Comparison of ENCODE assay signal across 26 cellular contexts in the genomic region with DNA sequence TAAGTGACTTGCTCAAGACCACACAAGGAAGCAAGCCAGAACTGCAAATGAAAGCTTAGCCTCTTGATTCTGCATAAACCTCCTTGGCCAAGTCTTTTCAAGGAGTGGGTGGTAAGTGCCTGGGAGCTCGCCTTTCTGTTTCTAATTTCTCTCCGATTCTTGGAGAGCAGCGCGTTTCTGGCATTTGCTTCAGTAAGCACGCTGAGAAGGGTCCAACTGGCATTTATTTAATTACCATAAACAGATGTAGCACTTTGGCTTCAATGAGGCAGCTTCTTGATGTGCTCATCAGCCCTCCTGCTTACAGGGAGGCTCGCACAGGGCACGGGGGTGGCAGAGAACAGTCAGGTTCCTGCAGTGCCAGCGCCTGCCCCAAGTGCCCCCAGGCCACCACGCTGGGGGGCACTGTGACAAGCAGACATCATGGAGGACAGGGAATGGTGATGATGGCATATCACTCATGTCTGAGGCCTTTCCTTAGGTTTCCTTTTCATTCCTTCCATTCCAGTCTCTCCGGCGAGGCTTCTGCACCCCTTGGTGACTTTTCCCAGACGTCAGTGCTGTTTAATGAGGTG. TPM values are rescaled to one million over a fixed set of nuclear protein-coding genes. Genes with fewer than 3 reads are reported as not detected.
DNase-seq lines count a peak whose midpoint lies in the region; ATAC-seq and TF ChIP-seq lines count a peak whose summit lies in the region.
"Had no signal": no experiment of that assay in that cellular context is flagged by ENCODE, and none has a peak within 500 bp of the region (broad histone marks: within the 10 kb centered on the region; RNA-seq: fewer than 3 reads in every experiment).

No MANE protein-coding gene starts in this region.

- TF ChIP-seq CTCF in left ventricle myocardium inferior (IDR thresholded peaks at IDR 0.05; ENCODE audit: borderline replicate concordance) = no peak

- intact Hi-C loops in left ventricle myocardium inferior (cut with micrococcal nuclease) = no loop called here

- no peaks in the 10 kb centered on the region for H3K36me3 ChIP-seq in left ventricle myocardium inferior
- H3K36me3 ChIP-seq: breast epithelium, esophagus squamous epithelium, pancreas, upper lobe of right lung had no signal

- DNase-seq in NCI-H2171 treated with DMSO at 0.1 percent for 48 hours (lab: John Stamatoyannopoulos, UW) (peak; percentile 43), NCI-H2171 (lab: John Stamatoyannopoulos, UW) (no peak), NCI-H1694 treated with DMSO at 0.1 percent for 48 hours (lab: John Stamatoyannopoulos, UW) (peak; percentile 56), pons (ENCODE audit: low spot score) (peak; percentile 28), left ventricle myocardium inferior (no peak), SIG-M5 treated with dmso at 0.1 percent for 504 hours (lab: John Stamatoyannopoulos, UW; ENCODE audit: unreplicated experiment) (no peak), inferior parietal cortex (ENCODE audit: extremely low spot score) (no peak)
- DNase-seq: 8988T; activated CD4-positive, alpha-beta T cell treated with anti-CD3 and anti-CD28 coated beads, Interleukin-2, amount 10 ng/mL, durations not matched to agents 24 days and 14 days; activated CD8-positive, alpha-beta memory T cell treated with anti-CD3 and anti-CD28 coated beads for 24 hours; activated T-cell treated with anti-CD3 and anti-CD28 coated beads for 4 hours; Calu3; esophagus squamous epithelium; NCI-H1417 treated with DMSO at 0.1 percent for 48 hours; NCI-H2081 treated with DMSO at 0.1 percent for 48 hours; pancreas; SHP77; T-cell; upper lobe of right lung had no signal

- no peak overlapping the region for H3K27ac ChIP-seq in left ventricle myocardium inferior (replicated peaks)
- H3K27ac ChIP-seq: breast epithelium, esophagus squamous epithelium, pancreas, skin epidermis, upper lobe of right lung had no signal

- H3K27me3 ChIP-seq in left ventricle myocardium inferior (ENCODE audit: low read depth) = no peaks in the 10 kb centered on the region
- H3K27me3 ChIP-seq: breast epithelium, esophagus squamous epithelium, pancreas, upper lobe of right lung had no signal

- H3K4me1 ChIP-seq in left ventricle myocardium inferior = peaks cover 10% of the 10 kb centered on the region
- H3K4me1 ChIP-seq: pancreas, upper lobe of right lung had no signal

- no peaks in the 10 kb centered on the region for H3K9me3 ChIP-seq in left ventricle myocardium inferior (replicated peaks)
- H3K9me3 ChIP-seq: breast epithelium, esophagus squamous epithelium, pancreas, upper lobe of right lung had no signal

- peak; percentile 43 for ATAC-seq in SK-N-SH treated with all-trans-retinoic acid at 6 μM for 48 hours
- ATAC-seq: activated naive CD4-positive, alpha-beta T cell treated with anti-CD3 and anti-CD28 coated beads, Interleukin-2, amount 50 U/mL, for 72 hours; Panc1; pancreas; stimulated activated memory B cell treated with anti-CD40 and anti-IgM and Interleukin-4, amounts not matched to agents 10 μg/mL and 1 μg/mL and 100 μg/mL, for 72 hours; T-cell; upper lobe of right lung had no signal

- H3K4me3 ChIP-seq in left ventricle myocardium inferior = no peak overlapping the region
- H3K4me3 ChIP-seq: breast epithelium, esophagus squamous epithelium, pancreas, skin epidermis, upper lobe of right lung had no signal

TF ChIP-seq in SK-N-SH treated with all-trans-retinoic acid at 6 μM for 48 hours, 23 proteins besides CTCF, POLR2A, EP300 and RAD21:
- TF ChIP-seq, protein P1, sequence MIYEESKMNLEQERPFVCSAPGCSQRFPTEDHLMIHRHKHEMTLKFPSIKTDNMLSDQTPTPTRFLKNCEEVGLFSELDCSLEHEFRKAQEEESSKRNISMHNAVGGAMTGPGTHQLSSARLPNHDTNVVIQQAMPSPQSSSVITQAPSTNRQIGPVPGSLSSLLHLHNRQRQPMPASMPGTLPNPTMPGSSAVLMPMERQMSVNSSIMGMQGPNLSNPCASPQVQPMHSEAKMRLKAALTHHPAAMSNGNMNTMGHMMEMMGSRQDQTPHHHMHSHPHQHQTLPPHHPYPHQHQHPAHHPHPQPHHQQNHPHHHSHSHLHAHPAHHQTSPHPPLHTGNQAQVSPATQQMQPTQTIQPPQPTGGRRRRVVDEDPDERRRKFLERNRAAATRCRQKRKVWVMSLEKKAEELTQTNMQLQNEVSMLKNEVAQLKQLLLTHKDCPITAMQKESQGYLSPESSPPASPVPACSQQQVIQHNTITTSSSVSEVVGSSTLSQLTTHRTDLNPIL (CRISPR knock-in tag; IDR thresholded peaks at IDR 0.05; ENCODE audit: low read depth) = no peak
- TF ChIP-seq RARB (CRISPR knock-in tag; IDR thresholded peaks at IDR 0.05) (no peak), ESRRG (CRISPR knock-in tag; IDR thresholded peaks at IDR 0.05) (no peak), ZFP3 (CRISPR knock-in tag; IDR thresholded peaks at IDR 0.05) (no peak), SNAI2 (CRISPR knock-in tag; IDR thresholded peaks at IDR 0.05) (no peak), ZFP30 (CRISPR knock-in tag; IDR thresholded peaks at IDR 0.05) (no peak)
- TF ChIP-seq, protein P2, sequence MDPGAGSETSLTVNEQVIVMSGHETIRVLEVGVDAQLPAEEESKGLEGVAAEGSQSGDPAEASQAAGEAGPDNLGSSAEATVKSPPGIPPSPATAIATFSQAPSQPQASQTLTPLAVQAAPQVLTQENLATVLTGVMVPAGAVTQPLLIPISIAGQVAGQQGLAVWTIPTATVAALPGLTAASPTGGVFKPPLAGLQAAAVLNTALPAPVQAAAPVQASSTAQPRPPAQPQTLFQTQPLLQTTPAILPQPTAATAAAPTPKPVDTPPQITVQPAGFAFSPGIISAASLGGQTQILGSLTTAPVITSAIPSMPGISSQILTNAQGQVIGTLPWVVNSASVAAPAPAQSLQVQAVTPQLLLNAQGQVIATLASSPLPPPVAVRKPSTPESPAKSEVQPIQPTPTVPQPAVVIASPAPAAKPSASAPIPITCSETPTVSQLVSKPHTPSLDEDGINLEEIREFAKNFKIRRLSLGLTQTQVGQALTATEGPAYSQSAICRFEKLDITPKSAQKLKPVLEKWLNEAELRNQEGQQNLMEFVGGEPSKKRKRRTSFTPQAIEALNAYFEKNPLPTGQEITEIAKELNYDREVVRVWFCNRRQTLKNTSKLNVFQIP (CRISPR knock-in tag; IDR thresholded peaks at IDR 0.05; ENCODE audit: borderline replicate concordance, low read depth) = no peak
- TF ChIP-seq, protein P3, sequence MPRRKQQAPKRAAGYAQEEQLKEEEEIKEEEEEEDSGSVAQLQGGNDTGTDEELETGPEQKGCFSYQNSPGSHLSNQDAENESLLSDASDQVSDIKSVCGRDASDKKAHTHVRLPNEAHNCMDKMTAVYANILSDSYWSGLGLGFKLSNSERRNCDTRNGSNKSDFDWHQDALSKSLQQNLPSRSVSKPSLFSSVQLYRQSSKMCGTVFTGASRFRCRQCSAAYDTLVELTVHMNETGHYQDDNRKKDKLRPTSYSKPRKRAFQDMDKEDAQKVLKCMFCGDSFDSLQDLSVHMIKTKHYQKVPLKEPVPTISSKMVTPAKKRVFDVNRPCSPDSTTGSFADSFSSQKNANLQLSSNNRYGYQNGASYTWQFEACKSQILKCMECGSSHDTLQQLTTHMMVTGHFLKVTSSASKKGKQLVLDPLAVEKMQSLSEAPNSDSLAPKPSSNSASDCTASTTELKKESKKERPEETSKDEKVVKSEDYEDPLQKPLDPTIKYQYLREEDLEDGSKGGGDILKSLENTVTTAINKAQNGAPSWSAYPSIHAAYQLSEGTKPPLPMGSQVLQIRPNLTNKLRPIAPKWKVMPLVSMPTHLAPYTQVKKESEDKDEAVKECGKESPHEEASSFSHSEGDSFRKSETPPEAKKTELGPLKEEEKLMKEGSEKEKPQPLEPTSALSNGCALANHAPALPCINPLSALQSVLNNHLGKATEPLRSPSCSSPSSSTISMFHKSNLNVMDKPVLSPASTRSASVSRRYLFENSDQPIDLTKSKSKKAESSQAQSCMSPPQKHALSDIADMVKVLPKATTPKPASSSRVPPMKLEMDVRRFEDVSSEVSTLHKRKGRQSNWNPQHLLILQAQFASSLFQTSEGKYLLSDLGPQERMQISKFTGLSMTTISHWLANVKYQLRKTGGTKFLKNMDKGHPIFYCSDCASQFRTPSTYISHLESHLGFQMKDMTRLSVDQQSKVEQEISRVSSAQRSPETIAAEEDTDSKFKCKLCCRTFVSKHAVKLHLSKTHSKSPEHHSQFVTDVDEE (CRISPR knock-in tag; IDR thresholded peaks at IDR 0.05) = no peak
TF ChIP-seq in SK-N-SH treated with all-trans-retinoic acid at 6 μM for 48 hours: peak in this region for 0.

RNA-seq across cellular contexts. Expression of a gene that starts 13.3 kb away (rescaled TPM):
- not detected for total RNA-seq in left ventricle myocardium inferior
- total RNA-seq: Calu3, H4, upper lobe of right lung had no signal

Comparison
In these comparisons a context has a peak if more than half of its experiments do, and no peak if none do; other contexts are left out.
1. DNase-seq: peak in NCI-H2171 treated with DMSO at 0.1 percent for 48 hours (single experiment), NCI-H1694 treated with DMSO at 0.1 percent for 48 hours (single experiment) and pons (single experiment); none in NCI-H2171 (single experiment), left ventricle myocardium inferior (single experiment), SIG-M5 treated with dmso at 0.1 percent for 504 hours (single experiment) and inferior parietal cortex (single experiment).